8 cellular contexts compared by ENCODE assay signal in genomic region chr11:1310772-1311468, GRCh38. TPM values are rescaled to one million over a fixed set of nuclear protein-coding genes. Genes with fewer than 3 reads are reported as not detected.
DNase-seq lines count a peak whose midpoint lies in the region; ATAC-seq and TF ChIP-seq lines count a peak whose summit lies in the region.

No MANE protein-coding gene starts in this region.

- peaks cover 34% of the 10 kb centered on the region for H3K79me2 ChIP-seq in hepatocyte

- H3K9me3 Mint-ChIP-seq in CD14-positive monocyte: peaks cover 6 to 18% (median 14%) of the 10 kb centered on the region in 7 donors
- H3K9me3 Mint-ChIP-seq in natural killer cell treated with Interleukin-12 subunit alpha and Interleukin-12 subunit beta and Interleukin-15 and Interleukin-18, amount 100 ng/mL, for 72 hours: no peaks in the 10 kb centered on the region

- peak overlapping the region; percentile 89 to 97 (median 92) for H3K27ac Mint-ChIP-seq in CD14-positive monocyte
- H3K27ac Mint-ChIP-seq in natural killer cell treated with Interleukin-12 subunit alpha and Interleukin-12 subunit beta and Interleukin-15 and Interleukin-18, amount 100 ng/mL, for 72 hours: peak overlapping the region; percentile 91 to 93

- H3K27ac ChIP-seq in substantia nigra (ENCODE audit: low read depth, low read length, poor library complexity, severe bottlenecking) (no peak overlapping the region), hepatocyte (no peak overlapping the region)

- DNase-seq in CD14-positive monocyte (ENCODE audit: low spot score): no peak
- peak; percentile 83 for DNase-seq in NAMALWA (ENCODE audit: low spot score)
- peak; percentile 81 for DNase-seq in activated effector memory CD4-positive, alpha-beta T cell treated with anti-CD3 and anti-CD28 coated beads, Interleukin-2, amount 50 U/mL, for 16 hours
- no peak for DNase-seq in natural killer cell treated with Interleukin-12 subunit alpha and Interleukin-12 subunit beta and Interleukin-15 and Interleukin-18, amount 100 ng/mL, for 72 hours (ENCODE audit: low spot score)
- DNase-seq in substantia nigra (lab: John Stamatoyannopoulos, UW): no peak
- DNase-seq in hepatocyte (ENCODE audit: low spot score): no peak
- DNase-seq in AG20443 (ENCODE audit: low spot score): no peak

- H3K36me3 Mint-ChIP-seq in CD14-positive monocyte: peaks cover 13 to 29% of the 10 kb centered on the region in 2 donors
- H3K36me3 Mint-ChIP-seq in natural killer cell treated with Interleukin-12 subunit alpha and Interleukin-12 subunit beta and Interleukin-15 and Interleukin-18, amount 100 ng/mL, for 72 hours: peaks cover 5% of the 10 kb centered on the region

- H3K9me2 ChIP-seq in hepatocyte (replicated peaks; ENCODE audit: insufficient read depth): no peaks in the 10 kb centered on the region

- no peaks in the 10 kb centered on the region for H3K9me3 ChIP-seq in hepatocyte (ENCODE audit: low read depth)

- H2AFZ ChIP-seq in hepatocyte: no peak overlapping the region

- H3K27me3 ChIP-seq in hepatocyte: no peaks in the 10 kb centered on the region

- H3K36me3 ChIP-seq in hepatocyte (replicated peaks; ENCODE audit: insufficient read depth, low read depth): no peaks in the 10 kb centered on the region

- intact Hi-C loops in CD14-positive monocyte (cut with micrococcal nuclease): loop anchor here in 1 of 2 donors (2.0 to 5.0 kb wide), 2 partner anchors 24 to 261 kb away; partner anchors contain the start of gene DUSP8

- ATAC-seq in natural killer cell treated with Interleukin-12 subunit alpha and Interleukin-12 subunit beta and Interleukin-15 and Interleukin-18, amount 100 ng/mL, for 72 hours: no peak
- no peak for ATAC-seq in HG03280 (IDR thresholded peaks at IDR 0.05; ENCODE audit: unreplicated experiment)

- peaks cover 42% of the 10 kb centered on the region for H3K4me1 Mint-ChIP-seq in CD14-positive monocyte
- peaks cover 27 to 32% of the 10 kb centered on the region in 2 donors for H3K4me1 Mint-ChIP-seq in natural killer cell treated with Interleukin-12 subunit alpha and Interleukin-12 subunit beta and Interleukin-15 and Interleukin-18, amount 100 ng/mL, for 72 hours (ENCODE audit: low read depth in 2 of 2)

- WGBS in hepatocyte (ENCODE audit: low lambda C conversion rate, missing lambda C conversion rate): 92% methylated on average over 15 of the region's 15 CpGs

- no peak overlapping the region for H3K4me3 ChIP-seq in hepatocyte

- H3K27me3 Mint-ChIP-seq in CD14-positive monocyte (ENCODE audit: low read depth in 3 of 3): peaks cover 0 to 5% (median 4%) of the 10 kb centered on the region in 3 donors
- peaks cover 5 to 8% of the 10 kb centered on the region in 2 donors for H3K27me3 Mint-ChIP-seq in natural killer cell treated with Interleukin-12 subunit alpha and Interleukin-12 subunit beta and Interleukin-15 and Interleukin-18, amount 100 ng/mL, for 72 hours

- H4K20me1 ChIP-seq in hepatocyte (ENCODE audit: insufficient read depth, poor library complexity, severe bottlenecking): peaks cover 27% of the 10 kb centered on the region

- H3K4me2 ChIP-seq in hepatocyte: no peak overlapping the region

- H3K4me3 Mint-ChIP-seq in CD14-positive monocyte: peak overlapping the region; percentile 76 to 82
- peak overlapping the region; percentile 91 for H3K4me3 Mint-ChIP-seq in natural killer cell treated with Interleukin-12 subunit alpha and Interleukin-12 subunit beta and Interleukin-15 and Interleukin-18, amount 100 ng/mL, for 72 hours

- peaks cover 25% of the 10 kb centered on the region for H3K4me1 ChIP-seq in hepatocyte (ENCODE audit: insufficient read depth)

- TF ChIP-seq CTCF in CD14-positive monocyte (IDR thresholded peaks at IDR 0.05) (peak; percentile 19), hepatocyte (IDR thresholded peaks at IDR 0.05; ENCODE audit: poor library complexity) (no peak)

RNA-seq across cellular contexts. Expression of gene TOLLIP, which starts 1.5 kb away (rescaled TPM):
- 10 to 100 TPM; 67.9 to 71.7 TPM for polyA plus RNA-seq in CD14-positive monocyte
- 10 to 100 TPM; 53.2 to 56.4 TPM for total RNA-seq in natural killer cell treated with Interleukin-12 subunit alpha and Interleukin-12 subunit beta and Interleukin-15 and Interleukin-18, amount 100 ng/mL, for 72 hours
- total RNA-seq in hepatocyte: 33.3 and 40.9 TPM in 2 replicates
- 80.9 and 84.0 TPM in 2 replicates for polyA plus RNA-seq in hepatocyte

Comparison
In these comparisons a context has a peak if more than half of its experiments do, and no peak if none do; other contexts are left out.
1. DNase-seq: peak in NAMALWA (single experiment) and activated effector memory CD4-positive, alpha-beta T cell treated with anti-CD3 and anti-CD28 coated beads, Interleukin-2, amount 50 U/mL, for 16 hours (single experiment); none in CD14-positive monocyte (single experiment), natural killer cell treated with Interleukin-12 subunit alpha and Interleukin-12 subunit beta and Interleukin-15 and Interleukin-18, amount 100 ng/mL, for 72 hours (single experiment), substantia nigra (0 of 49), hepatocyte (single experiment) and AG20443 (single experiment).